ENCODE assay signal across 14 cellular contexts in the genomic region with DNA sequence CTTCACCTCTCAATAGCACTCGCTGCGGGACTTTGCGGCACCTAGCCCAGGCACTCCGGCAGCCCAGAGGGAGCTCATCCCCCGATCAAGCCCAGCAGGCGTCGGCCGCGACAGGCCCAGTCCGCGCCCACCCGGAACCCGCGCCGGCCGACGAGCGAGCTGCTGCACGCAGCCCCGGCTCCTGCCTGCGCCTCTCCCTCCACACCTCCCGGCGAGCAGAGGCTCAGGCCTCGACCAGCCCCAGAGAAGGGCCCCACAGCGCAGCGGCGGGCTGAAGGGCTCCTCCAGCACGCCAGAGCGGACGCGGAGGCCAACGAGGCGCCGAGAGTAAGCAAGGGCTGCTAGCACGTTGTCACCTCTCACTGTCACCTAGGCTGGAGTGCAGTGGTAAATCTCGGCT.
DNase-seq lines count a peak whose midpoint lies in the region; TF ChIP-seq lines count a peak whose summit lies in the region.
"Had no signal": no experiment of that assay in that cellular context is flagged by ENCODE, and none has a peak within 500 bp of the region (broad histone marks: within the 10 kb centered on the region; RNA-seq: fewer than 3 reads in every experiment).

No MANE protein-coding gene starts in this region.

- H3K36me3 ChIP-seq in Caco-2 (ENCODE audit: control insufficient read depth, insufficient read depth, low read length) (no peaks in the 10 kb centered on the region), mesenchymal stem cell (ENCODE audit: control insufficient read depth in 1 of 2, insufficient read depth in 2 of 2, low read depth in 1 of 2, low read length in 2 of 2) (no peaks in the 10 kb centered on the region), testis (ENCODE audit: low read depth, missing control alignments) (no peaks in the 10 kb centered on the region)
- H3K36me3 ChIP-seq: BE2C, HAP-1 had no signal

- H2AFZ ChIP-seq in H9 (ENCODE audit: low read length) (no peak overlapping the region), mesenchymal stem cell (ENCODE audit: low read depth, low read length) (no peak overlapping the region)

- no peak overlapping the region for H2BK15ac ChIP-seq in H9 (ENCODE audit: low read depth, low read length)
- H2BK15ac ChIP-seq in mesenchymal stem cell (ENCODE audit: low read depth, poor library complexity, severe bottlenecking) = peak overlapping the region; percentile 60

- DNase-seq in Caco-2 (no peak), H9 (peak; percentile 38), mesenchymal stem cell (no peak), testis (no peak), C1 segment of cervical spinal cord (lab: John Stamatoyannopoulos, UW) (no peak)
- DNase-seq in activated CD4-positive, CD25-positive, alpha-beta regulatory T cell (lab: John Stamatoyannopoulos, UW) = no peak
- DNase-seq in NK-92 treated with Interleukin-12 subunit alpha and Interleukin-12 subunit beta, amount 100 ng/mL, for 24 hours (lab: John Stamatoyannopoulos, UW) = no peak
- DNase-seq: BE2C; Calu3; CD4-positive, alpha-beta T cell; DMS79 treated with DMSO at 0.1 percent for 48 hours; GF-D8 had no signal

- H3K27me3 ChIP-seq in Caco-2 (replicated peaks; ENCODE audit: control insufficient read depth, insufficient read depth, low read length) (no peaks in the 10 kb centered on the region), H9 (ENCODE audit: insufficient read depth, low read length) (no peaks in the 10 kb centered on the region), mesenchymal stem cell (ENCODE audit: control insufficient read depth in 1 of 2, insufficient read depth in 1 of 2, low read length in 2 of 2) (no peaks in the 10 kb centered on the region), testis (no peaks in the 10 kb centered on the region)
- H3K27me3 ChIP-seq: BE2C had no signal

- H3K4me2 ChIP-seq in H9 (ENCODE audit: insufficient read depth, insufficient read length, low read length) = no peak overlapping the region
- H3K4me2 ChIP-seq in mesenchymal stem cell (ENCODE audit: low read length, poor library complexity, severe bottlenecking) = no peak overlapping the region

- POLR2A ChIA-PET in Caco-2 (lab: Charles Lee) = interaction anchor here (0.6 kb wide), 1 partner anchor 270 kb away, joined by 3 read pairs; no protein-coding TSS in a partner anchor

- H2BK5ac ChIP-seq in H9 (ENCODE audit: insufficient read length, low read length) (no peak overlapping the region), mesenchymal stem cell (ENCODE audit: low read depth, low read length, poor library complexity, severe bottlenecking) (no peak overlapping the region)

- H4K91ac ChIP-seq in H9 (ENCODE audit: insufficient read length, low read depth, low read length) (no peak overlapping the region), mesenchymal stem cell (ENCODE audit: low read length) (peak overlapping the region; percentile 45)

- no peak overlapping the region for H3K4me3 Mint-ChIP-seq in Caco-2 (ENCODE audit: unreplicated experiment)
- H3K4me3 Mint-ChIP-seq in H9 = no peak overlapping the region
- H3K4me3 Mint-ChIP-seq: CD4-positive, alpha-beta T cell had no signal

- CTCF ChIA-PET in Caco-2 (lab: Charles Lee) = no interaction called here

- TF ChIP-seq CTCF in Caco-2 (IDR thresholded peaks at IDR 0.05; ENCODE audit: insufficient read depth in 1 of 2, low read depth in 1 of 2, low read length in 1 of 2, severe bottlenecking in 1 of 2, unreplicated experiment in 1 of 2) (no peak), H9 (conservative IDR thresholded peaks at IDR 0.05) (no peak), testis (IDR thresholded peaks at IDR 0.05) (no peak)

- no peaks in the 10 kb centered on the region for H3K79me2 ChIP-seq in H9 (ENCODE audit: insufficient read depth, low read length)

- H2AK5ac ChIP-seq in H9 (ENCODE audit: insufficient read length, low read length) (no peak overlapping the region), mesenchymal stem cell (ENCODE audit: low read length, severe bottlenecking) (no peak overlapping the region)

- no peak overlapping the region for H3K27ac ChIP-seq in H9 (ENCODE audit: insufficient read length, low read depth, low read length)
- no peak overlapping the region for H3K27ac ChIP-seq in mesenchymal stem cell (ENCODE audit: low read length, poor library complexity, severe bottlenecking)
- no peak overlapping the region for H3K27ac ChIP-seq in testis
- H3K27ac ChIP-seq: C4-2B had no signal

- no peaks in the 10 kb centered on the region for H3K9me3 Mint-ChIP-seq in Caco-2 (ENCODE audit: unreplicated experiment)
- no peaks in the 10 kb centered on the region for H3K9me3 Mint-ChIP-seq in H9
- H3K9me3 Mint-ChIP-seq: CD4-positive, alpha-beta T cell had no signal

- H3K9ac ChIP-seq in H9 (ENCODE audit: extremely low read depth, insufficient read length, low read length) (no peak overlapping the region), mesenchymal stem cell (ENCODE audit: low read length) (no peak overlapping the region)

- H2BK20ac ChIP-seq in H9 (ENCODE audit: low read depth, low read length, poor library complexity, severe bottlenecking) = no peak overlapping the region

- H3K56ac ChIP-seq in H9 (ENCODE audit: insufficient read length, low read depth, low read length) = no peak overlapping the region

- H4K8ac ChIP-seq in H9 (replicated peaks; ENCODE audit: insufficient read length, low read depth, low read length) (no peak overlapping the region), mesenchymal stem cell (ENCODE audit: low read length) (peak overlapping the region; percentile 8)

- intact Hi-C loops in Caco-2 (cut with micrococcal nuclease; ENCODE audit: unreplicated experiment) = no loop called here
- intact Hi-C loops in testis (cut with DNase I; ENCODE audit: low total_unique reads) = no loop called here

- H3T11ph ChIP-seq in H9 (ENCODE audit: low read length) = no peak overlapping the region

- BruUV-seq in Caco-2 (replicated peaks; lab: Mats Ljungman, UMichigan) = no TSS peak

- H3K4me3 ChIP-seq in Caco-2 (ENCODE audit: low read depth, low read length) (no peak overlapping the region), mesenchymal stem cell (ENCODE audit: insufficient read depth in 1 of 2, low read depth in 1 of 2, low read length in 2 of 2) (no peak overlapping the region), testis (peak overlapping the region; percentile 15 to 41)
- H3K4me3 ChIP-seq: HAP-1 had no signal

- peak overlapping the region; percentile 95 for H3K27ac Mint-ChIP-seq in Caco-2 (ENCODE audit: unreplicated experiment)
- peak overlapping the region in 1 of 3 experiments; percentile 27; a peak in 1 of 7 replicates for H3K27ac Mint-ChIP-seq in H9
- H3K27ac Mint-ChIP-seq: CD4-positive, alpha-beta T cell had no signal

- no peaks in the 10 kb centered on the region for H3K23me2 ChIP-seq in H9 (ENCODE audit: insufficient read length, low read depth, low read length, poor library complexity, severe bottlenecking)

- WGBS in H9 (ENCODE audit: extremely low coverage, insufficient read length, low lambda C conversion rate) = no CpG with 5 or more reads among the region's 36 CpGs
- 96% methylated on average over 36 of the region's 36 CpGs for WGBS in mesenchymal stem cell
- 54 to 87% methylated on average over 4 to 25 of the region's 36 CpGs for WGBS in testis, 2 donors

- H3K4ac ChIP-seq in H9 (ENCODE audit: low read depth, low read length) (no peak overlapping the region), mesenchymal stem cell (ENCODE audit: low read depth in 1 of 2, low read length in 2 of 2) (peak overlapping the region; percentile 55 to 89)

- no peaks in the 10 kb centered on the region for H3K9me3 ChIP-seq in Caco-2
- no peaks in the 10 kb centered on the region for H3K9me3 ChIP-seq in H9 (ENCODE audit: control insufficient read depth, low read depth, low read length)
- H3K9me3 ChIP-seq in mesenchymal stem cell (ENCODE audit: control insufficient read depth, low read length) = no peaks in the 10 kb centered on the region
- H3K9me3 ChIP-seq in testis = no peaks in the 10 kb centered on the region
- H3K9me3 ChIP-seq: BE2C, HAP-1 had no signal

- H3K79me1 ChIP-seq in H9 (ENCODE audit: insufficient read depth, low read depth, low read length, poor library complexity, severe bottlenecking) = no peaks in the 10 kb centered on the region
- no peaks in the 10 kb centered on the region for H3K79me1 ChIP-seq in mesenchymal stem cell (replicated peaks; ENCODE audit: low read length, poor library complexity, severe bottlenecking)

- H3K4me1 Mint-ChIP-seq in Caco-2 (ENCODE audit: low read depth, unreplicated experiment) (peaks cover 31% of the 10 kb centered on the region), H9 (peaks cover 12 to 18% of the 10 kb centered on the region in 2 experiments)

- H4K20me1 ChIP-seq in H9 (ENCODE audit: control insufficient read depth, insufficient read depth, insufficient read length) = no peaks in the 10 kb centered on the region

- no peak overlapping the region for H2BK120ac ChIP-seq in H9 (ENCODE audit: low read depth, low read length, poor library complexity, severe bottlenecking)
- peak overlapping the region; percentile 29 for H2BK120ac ChIP-seq in mesenchymal stem cell (ENCODE audit: low read depth, low read length)

- no peak overlapping the region for H3K14ac ChIP-seq in H9 (ENCODE audit: insufficient read depth, low read length)
- H3K14ac ChIP-seq in mesenchymal stem cell (ENCODE audit: low read length in 2 of 2) = peak overlapping the region; percentile 70 to 97

- H3K23ac ChIP-seq in H9 (ENCODE audit: insufficient read length, low read depth, low read length) = no peak overlapping the region
- H3K23ac ChIP-seq in mesenchymal stem cell (ENCODE audit: low read length in 2 of 2) = no peak overlapping the region

- H2BK12ac ChIP-seq in H9 (ENCODE audit: insufficient read length, low read depth, low read length) (no peak overlapping the region), mesenchymal stem cell (ENCODE audit: low read length in 2 of 2) (peak overlapping the region; percentile 46 to 97)

- H4K5ac ChIP-seq in H9 (ENCODE audit: insufficient read length, low read depth, low read length) = no peak overlapping the region

- H3K27me3 Mint-ChIP-seq in Caco-2 (ENCODE audit: insufficient read depth, unreplicated experiment) = no peaks in the 10 kb centered on the region
- no peaks in the 10 kb centered on the region; the same call in 1 of the 2 replicates for H3K27me3 Mint-ChIP-seq in H9 (ENCODE audit: low read depth)
- H3K27me3 Mint-ChIP-seq: CD4-positive, alpha-beta T cell had no signal

- no peak for TF ChIP-seq POLR2A in testis (IDR thresholded peaks at IDR 0.05)

- H3K4me1 ChIP-seq in Caco-2 (peaks cover 40% of the 10 kb centered on the region), H9 (ENCODE audit: insufficient read depth, low read length) (peaks cover 3% of the 10 kb centered on the region; the same call in 1 of the 2 replicates), mesenchymal stem cell (ENCODE audit: control insufficient read depth, insufficient read depth, low read depth, low read length) (peaks cover 5% of the 10 kb centered on the region), testis (no peaks in the 10 kb centered on the region)

- H3K36me3 Mint-ChIP-seq in Caco-2 (ENCODE audit: insufficient read depth, unreplicated experiment) (no peaks in the 10 kb centered on the region), H9 (ENCODE audit: insufficient read depth in 1 of 3, low read depth in 3 of 3) (no peaks in the 10 kb centered on the region)

- H3K18ac ChIP-seq in H9 (ENCODE audit: insufficient read length, low read depth, low read length) = no peak overlapping the region
- H3K18ac ChIP-seq in mesenchymal stem cell (ENCODE audit: low read depth in 1 of 2, low read length in 2 of 2) = peak overlapping the region; percentile 40 to 94

Comparison
In these comparisons a context has a peak if more than half of its experiments do, and no peak if none do; other contexts are left out.
1. H3K4me3 ChIP-seq: peak in testis (2 of 2); none in Caco-2 (single experiment) and mesenchymal stem cell (0 of 2).